17 cellular contexts compared by ENCODE assay signal in the genomic region with DNA sequence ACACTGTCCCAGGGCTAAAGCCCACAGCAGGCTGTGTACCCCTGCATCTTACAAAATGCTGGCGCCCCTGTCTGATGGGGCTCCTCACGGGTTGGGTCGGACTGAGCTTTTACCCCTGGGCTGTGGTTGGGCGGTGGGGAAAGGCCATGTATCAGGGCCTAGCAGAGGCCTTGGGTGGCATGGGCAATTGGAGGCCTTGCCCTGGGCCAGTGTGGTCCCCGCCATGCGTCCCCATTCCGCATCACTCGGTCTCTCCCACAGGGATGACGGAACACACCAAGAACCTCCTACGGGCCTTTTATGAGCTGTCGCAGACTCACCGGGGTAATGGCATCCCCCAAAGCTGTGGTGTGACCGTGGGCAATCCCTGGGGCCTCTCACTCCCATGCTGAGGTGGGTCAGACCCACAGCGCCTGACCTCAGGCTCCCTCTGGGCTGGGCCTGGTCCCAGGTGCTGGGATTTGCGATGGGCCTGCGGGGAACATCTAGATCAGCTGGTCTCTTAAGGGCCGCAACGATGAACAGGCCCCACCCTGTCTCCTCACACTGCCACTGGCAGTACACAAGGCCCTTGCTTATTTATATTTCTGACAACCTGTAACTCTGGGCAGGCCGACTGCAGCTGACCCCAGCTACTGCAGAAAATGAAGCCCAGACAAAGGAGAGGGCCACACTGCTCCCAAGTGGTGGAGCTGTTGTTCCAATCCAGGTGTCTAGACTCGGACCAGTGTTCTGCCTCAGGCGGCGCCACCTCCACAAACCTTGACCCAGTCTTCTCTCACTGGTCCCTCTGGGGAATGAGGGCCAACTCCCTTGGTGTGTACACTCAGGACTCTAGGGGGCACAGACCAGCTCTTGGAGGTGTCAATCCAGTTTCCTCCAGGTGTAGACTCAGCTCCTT. TPM values are rescaled to one million over a fixed set of nuclear protein-coding genes. Genes with fewer than 3 reads are reported as not detected.
"Had no signal": no experiment of that assay in that cellular context is flagged by ENCODE, and none has a peak within 500 bp of the region (broad histone marks: within the 10 kb centered on the region; RNA-seq: fewer than 3 reads in every experiment).

No MANE protein-coding gene starts in this region.

- DNase-seq: activated CD4-positive, alpha-beta T cell treated with anti-CD3 and anti-CD28 coated beads, Interleukin-2, amount 10 ng/mL, durations not matched to agents 24 days and 14 days; activated naive CD4-positive, alpha-beta T cell treated with anti-CD3 and anti-CD28 coated beads for 36 hours; cerebellar nuclear complex; foreskin keratinocyte; nephron progenitor cell; stimulated activated CD4-positive, alpha-beta T cell treated with anti-CD3 and anti-CD28 coated beads, Interleukin-4, amount 100 ng/mL, for 24 hours; stimulated activated naive CD8-positive, alpha-beta T cell treated with anti-CD3 and anti-CD28 coated beads, Interleukin-15, amount 100 ng/mL, for 72 hours; thyroid gland had no signal

- H3K4me3 ChIP-seq: heart left ventricle, thyroid gland, vagina had no signal

- H3K27me3 ChIP-seq: foreskin keratinocyte, heart left ventricle, thyroid gland, vagina had no signal

- H3K9me3 ChIP-seq: heart left ventricle, thyroid gland, vagina had no signal

- H3K4me1 ChIP-seq: foreskin keratinocyte, thyroid gland had no signal

- H3K27ac ChIP-seq: foreskin keratinocyte, thyroid gland had no signal

- ATAC-seq: activated T-helper 17 cell treated with anti-CD3 and anti-CD28 coated beads, Interleukin-2, amount 50 U/mL, for 72 hours; foreskin keratinocyte; heart left ventricle; stimulated activated naive CD8-positive, alpha-beta T cell treated with anti-CD3 and anti-CD28 coated beads, Interleukin-15, amount 100 ng/mL, for 72 hours; WTC11 had no signal

RNA-seq across cellular contexts. Expression of gene SLC16A8, which starts 12.3 kb away (rescaled TPM):
- total RNA-seq: activated CD4-positive, alpha-beta T cell treated with anti-CD3 and anti-CD28 coated beads, Interleukin-2, amount 10 ng/mL, durations not matched to agents 24 days and 14 days; activated naive CD4-positive, alpha-beta T cell treated with anti-CD3 and anti-CD28 coated beads for 36 hours; activated T-helper 17 cell treated with anti-CD3 and anti-CD28 coated beads, Interleukin-2, amount 50 U/mL, for 72 hours; foreskin keratinocyte; heart left ventricle; liver; mesenteric fat pad; osteocyte had no signal
- polyA plus RNA-seq: keratinocyte had no signal

RNA-seq across cellular contexts. Expression of gene BAIAP2L2, which starts 38.8 kb away (rescaled TPM):
- total RNA-seq: dermis microvascular lymphatic vessel endothelial cell, vagina had no signal
